Comparison of ENCODE assay signal across 17 cellular contexts in the genomic region with DNA sequence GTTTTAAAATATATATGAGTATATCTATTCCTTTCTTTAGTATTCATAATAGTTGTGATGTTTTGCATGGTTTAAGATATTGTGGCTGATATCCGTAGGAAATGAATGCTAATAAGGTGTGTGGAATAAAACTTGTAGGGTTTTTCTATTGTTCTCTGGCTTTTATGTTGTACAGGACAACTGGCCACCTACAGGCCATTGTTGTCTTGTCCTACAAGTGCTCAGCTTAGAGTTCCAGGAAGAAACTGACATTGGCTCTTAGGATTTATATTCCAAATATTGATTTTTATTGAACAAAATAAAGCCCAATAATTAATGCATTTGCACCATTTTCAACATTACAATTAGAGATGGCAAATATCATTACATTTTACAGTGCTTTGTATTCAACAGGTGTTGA.
"Had no signal": no experiment of that assay in that cellular context is flagged by ENCODE, and none has a peak within 500 bp of the region (broad histone marks: within the 10 kb centered on the region; RNA-seq: fewer than 3 reads in every experiment).

No MANE protein-coding gene starts in this region.

- DNase-seq: effector memory CD4-positive, alpha-beta T cell; esophagus squamous epithelium; foreskin melanocyte; islet precursor cell; mammary epithelial cell; naive thymus-derived CD4-positive, alpha-beta T cell; nephron progenitor cell; posterior cingulate gyrus; stimulated activated CD4-positive, alpha-beta T cell treated with anti-CD3 and anti-CD28 coated beads, Interleukin-2, amount 100 ng/mL, for 24 hours; stimulated activated CD4-positive, alpha-beta T cell treated with anti-CD3 and anti-CD28 coated beads, Interleukin-4, amount 100 ng/mL, for 4 hours; stimulated activated naive B cell treated with anti-CD40 and anti-IgM and Interleukin-4, amounts not matched to agents 10 μg/mL and 1 μg/mL and 100 μg/mL, for 72 hours; stimulated activated naive CD8-positive, alpha-beta T cell treated with anti-CD3 and anti-CD28 coated beads, Interleukin-15, amount 100 ng/mL, for 72 hours; testis had no signal

- H3K4me3 Mint-ChIP-seq: naive thymus-derived CD4-positive, alpha-beta T cell; nephron progenitor cell; stimulated activated naive B cell treated with anti-CD40 and anti-IgM and Interleukin-4, amounts not matched to agents 10 μg/mL and 1 μg/mL and 100 μg/mL, for 72 hours; stimulated activated naive CD8-positive, alpha-beta T cell treated with anti-CD3 and anti-CD28 coated beads, Interleukin-15, amount 100 ng/mL, for 72 hours had no signal

- H3K4me1 ChIP-seq: esophagus squamous epithelium, testis, tibial nerve had no signal

- H3K36me3 ChIP-seq: esophagus squamous epithelium, tibial nerve had no signal

- H3K27me3 Mint-ChIP-seq: naive thymus-derived CD4-positive, alpha-beta T cell; stimulated activated naive B cell treated with anti-CD40 and anti-IgM and Interleukin-4, amounts not matched to agents 10 μg/mL and 1 μg/mL and 100 μg/mL, for 72 hours; stimulated activated naive CD8-positive, alpha-beta T cell treated with anti-CD3 and anti-CD28 coated beads, Interleukin-15, amount 100 ng/mL, for 72 hours had no signal

- ATAC-seq: left lobe of liver; naive thymus-derived CD4-positive, alpha-beta T cell; sciatic nerve; stimulated activated naive B cell treated with anti-CD40 and anti-IgM and Interleukin-4, amounts not matched to agents 10 μg/mL and 1 μg/mL and 100 μg/mL, for 72 hours; stimulated activated naive CD8-positive, alpha-beta T cell treated with anti-CD3 and anti-CD28 coated beads, Interleukin-15, amount 100 ng/mL, for 72 hours had no signal

- H3K4me1 Mint-ChIP-seq: naive thymus-derived CD4-positive, alpha-beta T cell; stimulated activated naive B cell treated with anti-CD40 and anti-IgM and Interleukin-4, amounts not matched to agents 10 μg/mL and 1 μg/mL and 100 μg/mL, for 72 hours; stimulated activated naive CD8-positive, alpha-beta T cell treated with anti-CD3 and anti-CD28 coated beads, Interleukin-15, amount 100 ng/mL, for 72 hours had no signal

- H3K9me3 ChIP-seq: testis had no signal

- H3K27ac ChIP-seq: epithelial cell of prostate, esophagus squamous epithelium, testis, tibial nerve had no signal

- H3K4me3 ChIP-seq: esophagus squamous epithelium, testis, tibial nerve had no signal

- H3K36me3 Mint-ChIP-seq: naive thymus-derived CD4-positive, alpha-beta T cell; stimulated activated naive B cell treated with anti-CD40 and anti-IgM and Interleukin-4, amounts not matched to agents 10 μg/mL and 1 μg/mL and 100 μg/mL, for 72 hours had no signal

- H3K27ac Mint-ChIP-seq: naive thymus-derived CD4-positive, alpha-beta T cell; nephron progenitor cell; stimulated activated naive B cell treated with anti-CD40 and anti-IgM and Interleukin-4, amounts not matched to agents 10 μg/mL and 1 μg/mL and 100 μg/mL, for 72 hours; stimulated activated naive CD8-positive, alpha-beta T cell treated with anti-CD3 and anti-CD28 coated beads, Interleukin-15, amount 100 ng/mL, for 72 hours had no signal

- H3K27me3 ChIP-seq: esophagus squamous epithelium, testis, tibial nerve had no signal
